ENCODE assay signal across 24 cellular contexts in genomic region chr10:51459476-51459875, GRCh38.
"Had no signal": no experiment of that assay in that cellular context is flagged by ENCODE, and none has a peak within 500 bp of the region (broad histone marks: within the 10 kb centered on the region; RNA-seq: fewer than 3 reads in every experiment).

No MANE protein-coding gene starts in this region.

- H3K9me3 ChIP-seq: esophagus muscularis mucosa had no signal

- ATAC-seq: activated T-cell treated with anti-CD3 and anti-CD28 coated beads, Interleukin-2, amount 50 U/mL, for 72 hours; effector memory CD8-positive, alpha-beta T cell; WTC11 had no signal

- H3K27ac ChIP-seq: coronary artery, esophagus muscularis mucosa, VCaP had no signal

- DNase-seq: activated CD4-positive, alpha-beta memory T cell treated with anti-CD3 and anti-CD28 coated beads, Interleukin-2, amount 10 ng/mL, durations not matched to agents 7 days and 5 days; activated CD4-positive, alpha-beta T cell treated with anti-CD3 and anti-CD28 coated beads for 1 hour; activated CD4-positive, alpha-beta T cell treated with anti-CD3 and anti-CD28 coated beads for 4 hours; activated CD4-positive, alpha-beta T cell treated with anti-CD3 and anti-CD28 coated beads, Interleukin-2, amount 10 ng/mL, durations not matched to agents 7 days and 5 days; activated CD4-positive, alpha-beta T cell treated with anti-CD3 and anti-CD28 coated beads, Interleukin-2, amount 50 U/mL, for 4 hours; activated CD8-positive, alpha-beta memory T cell treated with anti-CD3 and anti-CD28 coated beads, Interleukin-2, amount 50 U/mL, for 48 hours; activated gamma-delta T cell treated with Interleukin-2 at 50 U/mL for 16 hours; activated naive CD4-positive, alpha-beta T cell treated with anti-CD3 and anti-CD28 coated beads, Interleukin-2, amount 50 U/mL, for 16 hours; activated naive CD4-positive, alpha-beta T cell treated with Interleukin-2 at 50 U/mL for 16 hours; activated T-cell treated with anti-CD3 and anti-CD28 coated beads for 4 hours; activated T-cell treated with anti-CD3 and anti-CD28 coated beads, Interleukin-2, amount 50 U/mL, for 24 hours; activated T-cell treated with anti-CD3 and anti-CD28 coated beads, Interleukin-2, amount 50 U/mL, for 72 hours; amygdala; aorta; effector CD4-positive, alpha-beta T cell; effector memory CD8-positive, alpha-beta T cell; erythroblast; foreskin fibroblast; head of caudate nucleus; T-helper 2 cell had no signal

- H3K4me3 ChIP-seq: coronary artery, esophagus muscularis mucosa had no signal

- H3K27me3 ChIP-seq: esophagus muscularis mucosa had no signal

- H3K36me3 ChIP-seq: esophagus muscularis mucosa had no signal
